10 cellular contexts compared by ENCODE assay signal in the genomic region with DNA sequence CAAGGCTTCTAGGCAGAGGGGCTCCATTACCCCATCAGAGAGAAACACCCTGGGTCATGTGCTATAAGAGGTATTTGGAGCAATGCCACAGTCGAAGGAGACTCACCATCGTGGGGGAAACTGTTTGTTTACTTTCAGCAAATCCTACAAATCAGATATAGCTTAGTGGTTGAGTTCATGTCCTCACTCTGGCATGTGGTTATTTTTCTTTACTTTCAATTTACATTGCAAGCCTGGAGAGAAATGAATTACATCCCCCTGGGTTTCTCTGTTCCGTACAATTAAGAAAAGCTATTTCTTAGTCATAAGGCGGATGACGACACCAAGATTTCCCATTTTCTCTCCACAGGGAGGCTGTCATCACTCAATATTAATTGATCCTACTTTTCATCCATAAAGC. TPM values are rescaled to one million over a fixed set of nuclear protein-coding genes. Genes with fewer than 3 reads are reported as not detected.
DNase-seq lines count a peak whose midpoint lies in the region; ATAC-seq, FAIRE-seq and TF ChIP-seq lines count a peak whose summit lies in the region.
"Had no signal": no experiment of that assay in that cellular context is flagged by ENCODE, and none has a peak within 500 bp of the region (broad histone marks: within the 10 kb centered on the region; RNA-seq: fewer than 3 reads in every experiment).

No MANE protein-coding gene starts in this region.

- H3K27ac Mint-ChIP-seq in osteocyte (ENCODE audit: unreplicated experiment): peak overlapping the region; percentile 88

- peaks cover 4% of the 10 kb centered on the region for H3K9me3 Mint-ChIP-seq in osteocyte (ENCODE audit: unreplicated experiment)

- H3K27me3 Mint-ChIP-seq in osteocyte (ENCODE audit: unreplicated experiment): no peaks in the 10 kb centered on the region

- H3K4me3 Mint-ChIP-seq in osteocyte (ENCODE audit: unreplicated experiment): peak overlapping the region; percentile 39

- peaks cover 78% of the 10 kb centered on the region for H3K4me1 Mint-ChIP-seq in osteocyte (ENCODE audit: unreplicated experiment)

- TF ChIP-seq CTCF in osteocyte (IDR thresholded peaks at IDR 0.05) (no peak), GM13976 (IDR thresholded peaks at IDR 0.05; ENCODE audit: borderline replicate concordance, control extremely low read depth, extremely low read depth, insufficient read depth, missing control alignments) (no peak)

- peaks cover 31% of the 10 kb centered on the region for H3K36me3 Mint-ChIP-seq in osteocyte (ENCODE audit: unreplicated experiment)

- ATAC-seq in HG03097 (IDR thresholded peaks at IDR 0.05; ENCODE audit: low FRiP score, unreplicated experiment): peak; percentile 48

- FAIRE-seq in GM18507 (lab: Jason Lieb, UNC) (peak; percentile 54), GM12892 (lab: Jason Lieb, UNC) (no peak)
- FAIRE-seq: islet of Langerhans had no signal

- in situ Hi-C loops in GM13976 (cut with MboI; ENCODE audit: low sequenced_read_pairs, unreplicated experiment): no loop called here

- TF ChIP-seq POLR2A in GM12892 (IDR thresholded peaks at IDR 0.05; ENCODE audit: low read depth, low read length): no peak

- DNase-seq in GM18507 (ENCODE audit: extremely low spot score, insufficient read length, low read depth): no peak
- peak; percentile 93 for DNase-seq in astrocyte of the hippocampus (ENCODE audit: low read depth, low spot score)
- no peak for DNase-seq in osteocyte (ENCODE audit: extremely low spot score, unreplicated experiment)
- no peak for DNase-seq in GM12892 (ENCODE audit: insufficient read length)
- no peak for DNase-seq in GM13976 (ENCODE audit: low spot score)
- no peak for DNase-seq in DMS53 (lab: John Stamatoyannopoulos, UW)
- no peak for DNase-seq in activated CD8-positive, alpha-beta memory T cell treated with anti-CD3 and anti-CD28 coated beads, Interleukin-2, amount 50 U/mL, for 48 hours
- DNase-seq: NCI-H345 had no signal

RNA-seq across cellular contexts. Expression of a gene that starts 36.9 kb away (rescaled TPM):
- 79.6 and 84.1 TPM in 2 replicates for total RNA-seq in osteocyte
- 163 TPM for polyA plus RNA-seq in GM12892 (2012; ENCODE audit: missing spikeins)
